ENCODE assay signal across 1 cellular context in the genomic region with DNA sequence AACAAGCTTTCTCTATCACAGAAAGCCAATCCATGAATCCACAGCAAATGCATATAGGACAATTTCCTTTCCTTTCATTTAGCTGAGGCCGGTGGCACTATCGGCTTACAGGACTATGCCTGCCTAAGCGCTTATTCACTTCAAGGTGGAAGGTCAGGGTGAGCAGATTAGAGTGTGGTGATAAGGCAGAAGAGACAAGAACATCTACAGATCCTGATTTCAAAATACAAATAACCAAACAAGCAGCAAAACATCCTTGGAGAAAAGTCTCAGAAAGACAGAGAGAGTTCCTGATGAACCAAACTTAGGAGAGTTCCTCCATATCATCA.
TF ChIP-seq lines count a peak whose summit lies in the region.

No MANE protein-coding gene starts in this region.

TF ChIP-seq in HEK293, 187 proteins besides CTCF, POLR2A, EP300 and RAD21 (continued from another document):
- TF ChIP-seq, protein P1, sequence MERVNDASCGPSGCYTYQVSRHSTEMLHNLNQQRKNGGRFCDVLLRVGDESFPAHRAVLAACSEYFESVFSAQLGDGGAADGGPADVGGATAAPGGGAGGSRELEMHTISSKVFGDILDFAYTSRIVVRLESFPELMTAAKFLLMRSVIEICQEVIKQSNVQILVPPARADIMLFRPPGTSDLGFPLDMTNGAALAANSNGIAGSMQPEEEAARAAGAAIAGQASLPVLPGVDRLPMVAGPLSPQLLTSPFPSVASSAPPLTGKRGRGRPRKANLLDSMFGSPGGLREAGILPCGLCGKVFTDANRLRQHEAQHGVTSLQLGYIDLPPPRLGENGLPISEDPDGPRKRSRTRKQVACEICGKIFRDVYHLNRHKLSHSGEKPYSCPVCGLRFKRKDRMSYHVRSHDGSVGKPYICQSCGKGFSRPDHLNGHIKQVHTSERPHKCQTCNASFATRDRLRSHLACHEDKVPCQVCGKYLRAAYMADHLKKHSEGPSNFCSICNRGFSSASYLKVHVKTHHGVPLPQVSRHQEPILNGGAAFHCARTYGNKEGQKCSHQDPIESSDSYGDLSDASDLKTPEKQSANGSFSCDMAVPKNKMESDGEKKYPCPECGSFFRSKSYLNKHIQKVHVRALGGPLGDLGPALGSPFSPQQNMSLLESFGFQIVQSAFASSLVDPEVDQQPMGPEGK (tag by site-specific recombination; IDR thresholded peaks at IDR 0.05): no peak
- TF ChIP-seq, protein P2, sequence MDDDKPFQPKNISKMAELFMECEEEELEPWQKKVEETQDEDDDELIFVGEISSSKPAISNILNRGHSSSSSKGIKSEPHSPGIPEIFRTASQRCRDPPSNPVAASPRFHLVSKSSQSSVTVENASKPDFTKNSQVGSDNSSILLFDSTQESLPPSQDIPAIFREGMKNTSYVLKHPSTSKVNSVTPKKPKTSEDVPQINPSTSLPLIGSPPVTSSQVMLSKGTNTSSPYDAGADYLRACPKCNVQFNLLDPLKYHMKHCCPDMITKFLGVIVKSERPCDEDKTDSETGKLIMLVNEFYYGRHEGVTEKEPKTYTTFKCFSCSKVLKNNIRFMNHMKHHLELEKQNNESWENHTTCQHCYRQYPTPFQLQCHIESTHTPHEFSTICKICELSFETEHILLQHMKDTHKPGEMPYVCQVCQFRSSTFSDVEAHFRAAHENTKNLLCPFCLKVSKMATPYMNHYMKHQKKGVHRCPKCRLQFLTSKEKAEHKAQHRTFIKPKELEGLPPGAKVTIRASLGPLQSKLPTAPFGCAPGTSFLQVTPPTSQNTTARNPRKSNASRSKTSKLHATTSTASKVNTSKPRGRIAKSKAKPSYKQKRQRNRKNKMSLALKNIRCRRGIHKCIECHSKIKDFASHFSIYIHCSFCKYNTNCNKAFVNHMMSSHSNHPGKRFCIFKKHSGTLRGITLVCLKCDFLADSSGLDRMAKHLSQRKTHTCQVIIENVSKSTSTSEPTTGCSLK (tag by site-specific recombination; IDR thresholded peaks at IDR 0.05): no peak
- TF ChIP-seq BCL11B (tag by site-specific recombination; IDR thresholded peaks at IDR 0.05; ENCODE audit: low read depth): no peak
TF ChIP-seq in HEK293: peak in this region for 2.
